Comparison of ENCODE assay signal across 1 cellular context in the genomic region with DNA sequence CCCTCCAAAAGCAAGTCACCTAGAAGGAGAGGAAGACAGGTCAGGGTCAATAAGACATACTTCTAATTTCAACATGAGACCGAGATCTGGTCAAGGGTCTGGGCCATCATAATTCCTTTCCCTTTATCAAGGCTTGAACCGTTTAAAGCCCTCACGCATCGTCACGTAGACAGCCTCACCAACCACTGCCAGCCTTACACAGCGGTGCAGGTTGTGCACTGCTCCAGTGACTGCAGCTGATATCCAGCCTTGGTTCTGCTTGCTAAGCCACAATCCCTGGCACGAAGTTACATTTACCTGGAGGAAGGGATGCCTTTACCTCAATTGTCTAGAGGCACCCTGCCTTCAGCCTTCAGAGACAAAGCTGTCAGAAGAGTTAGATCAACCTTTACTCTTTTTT.
TF ChIP-seq lines count a peak whose summit lies in the region.

No MANE protein-coding gene starts in this region.

TF ChIP-seq in HepG2, 621 proteins besides CTCF, POLR2A, EP300 and RAD21 (continued from another document):
- TF ChIP-seq, protein P1, sequence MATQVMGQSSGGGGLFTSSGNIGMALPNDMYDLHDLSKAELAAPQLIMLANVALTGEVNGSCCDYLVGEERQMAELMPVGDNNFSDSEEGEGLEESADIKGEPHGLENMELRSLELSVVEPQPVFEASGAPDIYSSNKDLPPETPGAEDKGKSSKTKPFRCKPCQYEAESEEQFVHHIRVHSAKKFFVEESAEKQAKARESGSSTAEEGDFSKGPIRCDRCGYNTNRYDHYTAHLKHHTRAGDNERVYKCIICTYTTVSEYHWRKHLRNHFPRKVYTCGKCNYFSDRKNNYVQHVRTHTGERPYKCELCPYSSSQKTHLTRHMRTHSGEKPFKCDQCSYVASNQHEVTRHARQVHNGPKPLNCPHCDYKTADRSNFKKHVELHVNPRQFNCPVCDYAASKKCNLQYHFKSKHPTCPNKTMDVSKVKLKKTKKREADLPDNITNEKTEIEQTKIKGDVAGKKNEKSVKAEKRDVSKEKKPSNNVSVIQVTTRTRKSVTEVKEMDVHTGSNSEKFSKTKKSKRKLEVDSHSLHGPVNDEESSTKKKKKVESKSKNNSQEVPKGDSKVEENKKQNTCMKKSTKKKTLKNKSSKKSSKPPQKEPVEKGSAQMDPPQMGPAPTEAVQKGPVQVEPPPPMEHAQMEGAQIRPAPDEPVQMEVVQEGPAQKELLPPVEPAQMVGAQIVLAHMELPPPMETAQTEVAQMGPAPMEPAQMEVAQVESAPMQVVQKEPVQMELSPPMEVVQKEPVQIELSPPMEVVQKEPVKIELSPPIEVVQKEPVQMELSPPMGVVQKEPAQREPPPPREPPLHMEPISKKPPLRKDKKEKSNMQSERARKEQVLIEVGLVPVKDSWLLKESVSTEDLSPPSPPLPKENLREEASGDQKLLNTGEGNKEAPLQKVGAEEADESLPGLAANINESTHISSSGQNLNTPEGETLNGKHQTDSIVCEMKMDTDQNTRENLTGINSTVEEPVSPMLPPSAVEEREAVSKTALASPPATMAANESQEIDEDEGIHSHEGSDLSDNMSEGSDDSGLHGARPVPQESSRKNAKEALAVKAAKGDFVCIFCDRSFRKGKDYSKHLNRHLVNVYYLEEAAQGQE (IDR thresholded peaks at IDR 0.05; ENCODE audit: borderline replicate concordance in 1 of 2, low read depth in 1 of 2, low read length in 2 of 2): no peak
- TF ChIP-seq MED8 (CRISPR knock-in tag; IDR thresholded peaks at IDR 0.05; ENCODE audit: insufficient replicate concordance) (no peak), ZFP62 (CRISPR knock-in tag; IDR thresholded peaks at IDR 0.05) (no peak)
